ENCODE assay signal across 27 cellular contexts in the genomic region with DNA sequence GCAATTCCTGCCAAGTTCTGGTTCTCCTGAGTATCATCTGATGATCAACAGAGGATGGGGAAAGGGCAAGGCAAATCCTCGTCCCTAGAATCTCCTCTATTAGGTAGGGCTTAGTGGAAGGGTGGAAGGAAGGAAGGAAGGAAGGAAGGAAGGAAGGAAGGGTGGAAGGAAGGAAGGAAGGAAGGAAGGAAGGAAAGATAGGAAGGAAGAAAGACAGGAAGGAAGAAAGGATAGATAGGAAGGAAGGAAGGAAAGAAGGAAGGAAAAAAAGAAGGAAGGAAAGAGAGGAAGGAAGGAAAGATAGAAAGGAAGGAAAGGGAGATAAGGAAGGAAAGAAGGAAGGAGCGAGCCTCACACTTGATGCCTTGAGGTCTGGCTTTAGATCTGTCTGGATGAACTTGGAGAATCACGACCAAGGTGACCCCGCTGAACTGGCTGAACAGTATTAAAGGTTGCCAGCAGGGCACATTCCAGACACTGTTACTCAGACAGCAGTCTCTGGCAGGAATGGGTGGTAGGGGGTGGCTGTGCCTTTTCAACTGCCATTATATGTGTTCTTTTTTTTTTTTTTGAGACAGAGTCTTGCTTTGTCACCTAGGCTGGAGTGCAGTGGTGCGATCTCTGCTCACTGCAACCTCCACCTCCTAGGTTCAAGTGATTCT. TPM values are rescaled to one million over a fixed set of nuclear protein-coding genes. Genes with fewer than 3 reads are reported as not detected.
DNase-seq lines count a peak whose midpoint lies in the region; ATAC-seq, FAIRE-seq and TF ChIP-seq lines count a peak whose summit lies in the region.
"Had no signal": no experiment of that assay in that cellular context is flagged by ENCODE, and none has a peak within 500 bp of the region (broad histone marks: within the 10 kb centered on the region; RNA-seq: fewer than 3 reads in every experiment).

No MANE protein-coding gene starts in this region.

- H2AFZ ChIP-seq in neural progenitor cell (replicated peaks), result no peak overlapping the region

- no peak for ATAC-seq in stimulated activated memory B cell treated with anti-CD40 and anti-IgM and Interleukin-4, amounts not matched to agents 10 μg/mL and 1 μg/mL and 100 μg/mL, for 72 hours
- no peak for ATAC-seq in GM19395 (IDR thresholded peaks at IDR 0.05; ENCODE audit: unreplicated experiment)
- ATAC-seq: activated naive CD8-positive, alpha-beta T cell treated with anti-CD3 and anti-CD28 coated beads, Interleukin-2, amount 50 U/mL, for 24 hours; CD8-positive, alpha-beta T cell; foreskin keratinocyte; natural killer cell treated with Interleukin-12 subunit alpha and Interleukin-12 subunit beta and Interleukin-15 and Interleukin-18, amount 100 ng/mL, for 72 hours; stimulated activated naive CD8-positive, alpha-beta T cell treated with anti-CD3 and anti-CD28 coated beads, Interleukin-15, Interleukin-2, amounts not matched to agents 100 U/mL and 50 U/mL, for 24 hours had no signal

- H3K4me2 ChIP-seq in neural progenitor cell, result no peak overlapping the region

- no peaks in the 10 kb centered on the region for H3K27me3 Mint-ChIP-seq in stimulated activated memory B cell treated with anti-CD40 and anti-IgM and Interleukin-4, amounts not matched to agents 10 μg/mL and 1 μg/mL and 100 μg/mL, for 72 hours
- H3K27me3 Mint-ChIP-seq in neural progenitor cell (ENCODE audit: insufficient read depth, low read depth), result peaks cover 7% of the 10 kb centered on the region
- H3K27me3 Mint-ChIP-seq: activated naive CD8-positive, alpha-beta T cell treated with anti-CD3 and anti-CD28 coated beads, Interleukin-2, amount 50 U/mL, for 24 hours had no signal

- no peaks in the 10 kb centered on the region for H3K9me3 Mint-ChIP-seq in stimulated activated memory B cell treated with anti-CD40 and anti-IgM and Interleukin-4, amounts not matched to agents 10 μg/mL and 1 μg/mL and 100 μg/mL, for 72 hours
- peaks cover 2% of the 10 kb centered on the region for H3K9me3 Mint-ChIP-seq in neural progenitor cell
- H3K9me3 Mint-ChIP-seq: activated CD4-positive, alpha-beta memory T cell treated with anti-CD3 and anti-CD28 coated beads, Interleukin-2, amount 10 ng/mL, durations not matched to agents 7 days and 5 days; activated naive CD8-positive, alpha-beta T cell treated with anti-CD3 and anti-CD28 coated beads, Interleukin-2, amount 50 U/mL, for 24 hours; CD8-positive, alpha-beta T cell; natural killer cell treated with Interleukin-12 subunit alpha and Interleukin-12 subunit beta and Interleukin-15 and Interleukin-18, amount 100 ng/mL, for 72 hours had no signal

- no peaks in the 10 kb centered on the region for H4K20me1 ChIP-seq in neural progenitor cell (ENCODE audit: low read depth)

- no peaks in the 10 kb centered on the region for H3K4me1 ChIP-seq in neural progenitor cell
- H3K4me1 ChIP-seq: foreskin keratinocyte, HAP-1, left ventricle myocardium inferior, right atrium auricular region had no signal

- H3K36me3 ChIP-seq in MG63 (no peaks in the 10 kb centered on the region), bronchial epithelial cell (ENCODE audit: control insufficient read depth, insufficient read depth, low read length) (no peaks in the 10 kb centered on the region), neural progenitor cell (no peaks in the 10 kb centered on the region)
- H3K36me3 ChIP-seq: HAP-1, left ventricle myocardium inferior, ovary, right atrium auricular region, thoracic aorta had no signal

- no peak overlapping the region for H3K4me3 Mint-ChIP-seq in stimulated activated memory B cell treated with anti-CD40 and anti-IgM and Interleukin-4, amounts not matched to agents 10 μg/mL and 1 μg/mL and 100 μg/mL, for 72 hours
- no peak overlapping the region for H3K4me3 Mint-ChIP-seq in neural progenitor cell
- H3K4me3 Mint-ChIP-seq: activated CD4-positive, alpha-beta memory T cell treated with anti-CD3 and anti-CD28 coated beads, Interleukin-2, amount 10 ng/mL, durations not matched to agents 7 days and 5 days; activated naive CD8-positive, alpha-beta T cell treated with anti-CD3 and anti-CD28 coated beads, Interleukin-2, amount 50 U/mL, for 24 hours; brain; CD8-positive, alpha-beta T cell; natural killer cell treated with Interleukin-12 subunit alpha and Interleukin-12 subunit beta and Interleukin-15 and Interleukin-18, amount 100 ng/mL, for 72 hours had no signal

- no peaks in the 10 kb centered on the region for H3K36me3 Mint-ChIP-seq in stimulated activated memory B cell treated with anti-CD40 and anti-IgM and Interleukin-4, amounts not matched to agents 10 μg/mL and 1 μg/mL and 100 μg/mL, for 72 hours
- no peaks in the 10 kb centered on the region for H3K36me3 Mint-ChIP-seq in neural progenitor cell
- H3K36me3 Mint-ChIP-seq: brain; CD8-positive, alpha-beta T cell; natural killer cell treated with Interleukin-12 subunit alpha and Interleukin-12 subunit beta and Interleukin-15 and Interleukin-18, amount 100 ng/mL, for 72 hours had no signal

- no peaks in the 10 kb centered on the region for H3F3A ChIP-seq in neural progenitor cell (ENCODE audit: low read depth)

- TF ChIP-seq CTCF in bronchial epithelial cell (IDR thresholded peaks at IDR 0.05; ENCODE audit: insufficient read depth, low read length, severe bottlenecking), result no peak
- TF ChIP-seq CTCF in neural progenitor cell (IDR thresholded peaks at IDR 0.05), result no peak

- H3K9ac ChIP-seq in neural progenitor cell, result no peak overlapping the region

- H3K4me3 ChIP-seq in MG63, result no peak overlapping the region
- H3K4me3 ChIP-seq in bronchial epithelial cell (ENCODE audit: low read depth, low read length), result no peak overlapping the region
- no peak overlapping the region for H3K4me3 ChIP-seq in neural progenitor cell
- H3K4me3 ChIP-seq: HAP-1, left ventricle myocardium inferior, ovary, right atrium auricular region, thoracic aorta had no signal

- H3K79me2 ChIP-seq in neural progenitor cell (ENCODE audit: low read depth), result no peaks in the 10 kb centered on the region

- peaks cover 39% of the 10 kb centered on the region for H3K4me1 Mint-ChIP-seq in stimulated activated memory B cell treated with anti-CD40 and anti-IgM and Interleukin-4, amounts not matched to agents 10 μg/mL and 1 μg/mL and 100 μg/mL, for 72 hours
- peaks cover 5% of the 10 kb centered on the region for H3K4me1 Mint-ChIP-seq in neural progenitor cell

- H3K9me3 ChIP-seq in MG63 (no peaks in the 10 kb centered on the region), neural progenitor cell (ENCODE audit: low read depth) (no peaks in the 10 kb centered on the region)
- H3K9me3 ChIP-seq: HAP-1, left ventricle myocardium inferior, ovary, right atrium auricular region, thoracic aorta had no signal

- no peak overlapping the region for H3K27ac ChIP-seq in neural progenitor cell
- H3K27ac ChIP-seq: foreskin keratinocyte, left ventricle myocardium inferior, ovary, right atrium auricular region, thoracic aorta had no signal

- H3K27me3 ChIP-seq in MG63 (no peaks in the 10 kb centered on the region), bronchial epithelial cell (ENCODE audit: control insufficient read depth, insufficient read depth, low read length) (no peaks in the 10 kb centered on the region), neural progenitor cell (no peaks in the 10 kb centered on the region)
- H3K27me3 ChIP-seq: foreskin keratinocyte, ovary, right atrium auricular region had no signal

- DNase-seq in ELR (ENCODE audit: low read depth) (peak; percentile 11), MG63 (peak; percentile 53), bronchial epithelial cell (ENCODE audit: low read depth) (peak; percentile 1), neural progenitor cell (ENCODE audit: low spot score) (no peak)
- no peak for DNase-seq in activated CD4-positive, alpha-beta T cell treated with anti-CD3 and anti-CD28 coated beads, Interleukin-2, amount 50 U/mL, for 48 hours
- DNase-seq: activated CD4-positive, alpha-beta memory T cell treated with anti-CD3 and anti-CD28 coated beads, Interleukin-2, amount 10 ng/mL, durations not matched to agents 7 days and 5 days; activated effector memory CD4-positive, alpha-beta T cell treated with Interleukin-2 at 50 U/mL for 16 hours; activated naive CD8-positive, alpha-beta T cell treated with anti-CD3 and anti-CD28 coated beads, Interleukin-2, amount 50 U/mL, for 24 hours; CD8-positive, alpha-beta T cell; DMS53; effector memory CD4-positive, alpha-beta T cell; foreskin keratinocyte; left ventricle myocardium inferior; NCI-H1105 treated with DMSO at 0.1 percent for 48 hours; NCI-H2029; NCI-H2227 treated with DMSO at 0.1 percent for 48 hours; ovary; Right ventricle myocardium superior; stimulated activated CD4-positive, alpha-beta T cell treated with anti-CD3 and anti-CD28 coated beads, Interleukin-4, amount 100 ng/mL, for 24 hours; stimulated activated naive CD8-positive, alpha-beta T cell treated with anti-CD3 and anti-CD28 coated beads, Interleukin-15, Interleukin-2, amounts not matched to agents 100 U/mL and 50 U/mL, for 24 hours had no signal

- FAIRE-seq in bronchial epithelial cell (lab: Jason Lieb, UNC), result no peak

- H3K27ac Mint-ChIP-seq in stimulated activated memory B cell treated with anti-CD40 and anti-IgM and Interleukin-4, amounts not matched to agents 10 μg/mL and 1 μg/mL and 100 μg/mL, for 72 hours, result peak overlapping the region; percentile 74
- H3K27ac Mint-ChIP-seq in neural progenitor cell, result no peak overlapping the region
- H3K27ac Mint-ChIP-seq: activated CD4-positive, alpha-beta memory T cell treated with anti-CD3 and anti-CD28 coated beads, Interleukin-2, amount 10 ng/mL, durations not matched to agents 7 days and 5 days; activated naive CD8-positive, alpha-beta T cell treated with anti-CD3 and anti-CD28 coated beads, Interleukin-2, amount 50 U/mL, for 24 hours; CD8-positive, alpha-beta T cell had no signal

RNA-seq across cellular contexts. Expression of a gene that starts 57.1 kb away (rescaled TPM):
- total RNA-seq in MG63 (2014; rRNA removed; shearing (Covaris generic); ENCODE audit: low replicate concordance), result 0.07 and 0.25 TPM in 2 replicates
- total RNA-seq in bronchial epithelial cell (under 0.01 and 0.38 TPM in 2 replicates), neural progenitor cell (ENCODE audit: low replicate concordance) (2.0 and 2.6 TPM in 2 replicates)

Comparison
In these comparisons a context has a peak if more than half of its experiments do, and no peak if none do; other contexts are left out.
1. DNase-seq: peak in ELR (single experiment), MG63 (single experiment) and bronchial epithelial cell (single experiment); none in activated CD4-positive, alpha-beta T cell treated with anti-CD3 and anti-CD28 coated beads, Interleukin-2, amount 50 U/mL, for 48 hours (0 of 2) and neural progenitor cell (single experiment).